In genomic region chr18:13229021-13229671, GRCh38 we compare ENCODE assay signal across 27 cellular contexts. TPM values are rescaled to one million over a fixed set of nuclear protein-coding genes. Genes with fewer than 3 reads are reported as not detected.
"Had no signal": no experiment of that assay in that cellular context is flagged by ENCODE, and none has a peak within 500 bp of the region (broad histone marks: within the 10 kb centered on the region; RNA-seq: fewer than 3 reads in every experiment).

No MANE protein-coding gene starts in this region.

- DNase-seq: activated CD4-positive, alpha-beta T cell treated with anti-CD3 and anti-CD28 coated beads for 4 hours; activated CD8-positive, alpha-beta T cell treated with anti-CD3 and anti-CD28 coated beads, Interleukin-2, amount 10 ng/mL, durations not matched to agents 7 days and 5 days; activated gamma-delta T cell treated with Interleukin-2 at 50 U/mL for 16 hours; activated T-cell treated with anti-CD3 and anti-CD28 coated beads, Interleukin-2, amount 50 U/mL, for 72 hours; amniotic stem cell; body of pancreas; central memory CD4-positive, alpha-beta T cell; Karpas-422; MM.1S; NCI-H1105; NCI-H1436; NCI-H1694 treated with DMSO at 0.1 percent for 48 hours; NCI-H2029 treated with DMSO at 0.1 percent for 48 hours; NCI-H345; NCI-H510A; NCI-H69; NK-92 treated with Interleukin-12 subunit alpha and Interleukin-12 subunit beta, amount 100 ng/mL, for 24 hours; OCI-M1; RPMI8226; SHP77; SW 1271 had no signal

- H3K36me3 ChIP-seq: SJSA1 had no signal

- H3K9me3 ChIP-seq: ascending aorta, body of pancreas, SJSA1 had no signal

- FAIRE-seq: bronchial epithelial cell had no signal

- ATAC-seq: activated CD4-positive, CD25-positive, alpha-beta regulatory T cell treated with anti-CD3 and anti-CD28 coated beads, Interleukin-2, amount 50 U/mL, for 24 hours; activated CD8-positive, alpha-beta T cell treated with anti-CD3 and anti-CD28 coated beads, Interleukin-2, amount 10 ng/mL, durations not matched to agents 7 days and 5 days; activated T-cell treated with anti-CD3 and anti-CD28 coated beads, Interleukin-2, amount 50 U/mL, for 72 hours; body of pancreas; Panc1; SK-N-SH treated with all-trans-retinoic acid at 6 μM for 48 hours had no signal

- H3K27me3 ChIP-seq: ascending aorta, body of pancreas, SJSA1 had no signal

- H3K4me1 ChIP-seq: SJSA1 had no signal

- H3K4me3 ChIP-seq: ascending aorta, body of pancreas, SJSA1 had no signal

- H3K27ac ChIP-seq: ascending aorta, body of pancreas, SJSA1 had no signal

RNA-seq across cellular contexts. Expression of gene LDLRAD4, which starts 10.6 kb away (rescaled TPM):
- total RNA-seq: bronchial epithelial cell had no signal
